In genomic region chr11:119030329-119031047, GRCh38 we compare ENCODE assay signal across 7 cellular contexts. TPM values are rescaled to one million over a fixed set of nuclear protein-coding genes. Genes with fewer than 3 reads are reported as not detected.
DNase-seq lines count a peak whose midpoint lies in the region; ATAC-seq, FAIRE-seq and TF ChIP-seq lines count a peak whose summit lies in the region.

Gene SLC37A4, minus strand, starts transcription at chr11:119030877.

- no peaks in the 10 kb centered on the region for H4K20me1 ChIP-seq in hepatocyte (ENCODE audit: insufficient read depth, poor library complexity, severe bottlenecking)

- H3K27ac ChIP-seq in hepatocyte: peak within 1 kb of the TSS; percentile 91

- H2AFZ ChIP-seq in hepatocyte: peak within 1 kb of the TSS; percentile 96

- no peak for TF ChIP-seq CTCF in hepatocyte (IDR thresholded peaks at IDR 0.05; ENCODE audit: poor library complexity)

- peak within 1 kb of the TSS; percentile 98 for H3K4me2 ChIP-seq in hepatocyte

- peak within 1 kb of the TSS; percentile 72 for H3K4me3 ChIP-seq in hepatocyte

- peak; percentile 97 for FAIRE-seq in GM18507 (lab: Jason Lieb, UNC)

- no peaks in the 10 kb centered on the region for H3K27me3 ChIP-seq in hepatocyte

- H3K9me2 ChIP-seq in hepatocyte (replicated peaks; ENCODE audit: insufficient read depth): no peaks in the 10 kb centered on the region

- WGBS in hepatocyte (ENCODE audit: low lambda C conversion rate, missing lambda C conversion rate): 1% methylated on average over 53 of the region's 67 CpGs

- ATAC-seq in HG03025 (IDR thresholded peaks at IDR 0.05; ENCODE audit: low FRiP score, unreplicated experiment): peak; percentile 80

- H3K79me2 ChIP-seq in hepatocyte: peaks cover 44% of the 10 kb centered on the region

- H3K4me1 ChIP-seq in hepatocyte (ENCODE audit: insufficient read depth): peaks cover 34% of the 10 kb centered on the region

- peak; percentile 98 for DNase-seq in GM18507 (ENCODE audit: extremely low spot score, insufficient read length, low read depth)
- DNase-seq in NCI-H2081 (lab: John Stamatoyannopoulos, UW): peak; percentile 99
- peak; percentile 86 for DNase-seq in T1000 (lab: John Stamatoyannopoulos, UW)
- peak; percentile 98 for DNase-seq in astrocyte of the hippocampus (ENCODE audit: low read depth, low spot score)
- DNase-seq in hepatocyte (ENCODE audit: low spot score): peak; percentile 99
- DNase-seq in renal cortical epithelial cell (ENCODE audit: low read depth): peak; percentile 97

- no peaks in the 10 kb centered on the region for H3K36me3 ChIP-seq in hepatocyte (replicated peaks; ENCODE audit: insufficient read depth, low read depth)

- no peaks in the 10 kb centered on the region for H3K9me3 ChIP-seq in hepatocyte (ENCODE audit: low read depth)

RNA-seq across cellular contexts. Expression of gene SLC37A4, which starts in this region (rescaled TPM):
- 68.0 and 87.4 TPM in 2 replicates for total RNA-seq in hepatocyte
- 63.5 and 82.3 TPM in 2 replicates for polyA plus RNA-seq in hepatocyte
- total RNA-seq in renal cortical epithelial cell: 26.4 and 32.6 TPM in 2 replicates

Comparison
In these comparisons a context has a peak if more than half of its experiments do, and no peak if none do; other contexts are left out.
1. Peak in every context shown above with its lines: DNase-seq, ATAC-seq, H3K4me3 ChIP-seq and H3K27ac ChIP-seq.